1 cellular context compared by ENCODE assay signal in the genomic region with DNA sequence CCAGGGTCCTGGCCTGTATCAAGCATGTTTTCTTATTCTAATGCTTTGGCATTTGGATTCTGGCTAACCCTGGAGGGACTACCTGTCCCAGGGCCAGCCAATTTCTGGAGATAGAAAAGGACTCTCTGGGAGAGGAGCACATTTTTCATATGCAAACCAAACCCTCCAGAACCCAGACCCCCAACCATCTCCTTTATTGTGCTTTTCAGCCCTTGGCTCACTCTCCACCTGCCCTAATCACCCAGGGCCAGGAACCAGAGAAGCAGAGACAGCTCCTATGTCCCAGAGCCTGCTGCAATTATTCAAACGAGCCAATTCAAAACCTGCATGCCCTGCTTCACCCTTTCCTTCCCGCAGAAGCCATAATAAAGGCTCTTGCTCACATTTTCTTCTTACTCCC.
TF ChIP-seq lines count a peak whose summit lies in the region.

No MANE protein-coding gene starts in this region.

TF ChIP-seq in SK-N-SH, 30 proteins besides CTCF, POLR2A, EP300 and RAD21 (continued from another document):
- TF ChIP-seq, protein P1, sequence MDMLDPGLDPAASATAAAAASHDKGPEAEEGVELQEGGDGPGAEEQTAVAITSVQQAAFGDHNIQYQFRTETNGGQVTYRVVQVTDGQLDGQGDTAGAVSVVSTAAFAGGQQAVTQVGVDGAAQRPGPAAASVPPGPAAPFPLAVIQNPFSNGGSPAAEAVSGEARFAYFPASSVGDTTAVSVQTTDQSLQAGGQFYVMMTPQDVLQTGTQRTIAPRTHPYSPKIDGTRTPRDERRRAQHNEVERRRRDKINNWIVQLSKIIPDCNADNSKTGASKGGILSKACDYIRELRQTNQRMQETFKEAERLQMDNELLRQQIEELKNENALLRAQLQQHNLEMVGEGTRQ (IDR thresholded peaks at IDR 0.05; ENCODE audit: borderline replicate concordance, low read depth, low read length) = no peak
- TF ChIP-seq SIN3A (IDR thresholded peaks at IDR 0.05; ENCODE audit: borderline replicate concordance, low read depth, low read length) (no peak), POLR2AphosphoS5 (IDR thresholded peaks at IDR 0.05; ENCODE audit: low read depth, low read length) (no peak), FOSL2 (IDR thresholded peaks at IDR 0.05; ENCODE audit: borderline replicate concordance, low read depth) (no peak), RXRA (IDR thresholded peaks at IDR 0.05; ENCODE audit: borderline replicate concordance, low read depth) (no peak), TAF1 (IDR thresholded peaks at IDR 0.05; ENCODE audit: borderline replicate concordance, low read depth, low read length) (no peak)
